Comparison of ENCODE assay signal across 1 cellular context in genomic region chr5:126777257-126777973, GRCh38.
A peak's percentile ranks its signal among the peaks of the same experiment; 100 is the strongest.
TF ChIP-seq lines count a peak whose summit lies in the region.

No MANE protein-coding gene starts in this region.

TF ChIP-seq in GM12878, 131 proteins besides CTCF, POLR2A, EP300 and RAD21 (continued from another document):
- TF ChIP-seq MLLT1 (IDR thresholded peaks at IDR 0.05) (peak; percentile 71), SP1 (IDR thresholded peaks at IDR 0.05; ENCODE audit: low read depth, low read length) (no peak), SKIL (IDR thresholded peaks at IDR 0.05; ENCODE audit: low read depth, poor library complexity, severe bottlenecking) (peak; percentile 13), CREB1 (IDR thresholded peaks at IDR 0.05; ENCODE audit: low read depth) (peak; percentile 6; the same call in 1 of the 2 replicates), REST (IDR thresholded peaks at IDR 0.05; ENCODE audit: low read depth, low read length) (0 out of 2 replicates have a peak, but pooled peaks have one; percentile 11)
